ENCODE assay signal across 14 cellular contexts in the genomic region with DNA sequence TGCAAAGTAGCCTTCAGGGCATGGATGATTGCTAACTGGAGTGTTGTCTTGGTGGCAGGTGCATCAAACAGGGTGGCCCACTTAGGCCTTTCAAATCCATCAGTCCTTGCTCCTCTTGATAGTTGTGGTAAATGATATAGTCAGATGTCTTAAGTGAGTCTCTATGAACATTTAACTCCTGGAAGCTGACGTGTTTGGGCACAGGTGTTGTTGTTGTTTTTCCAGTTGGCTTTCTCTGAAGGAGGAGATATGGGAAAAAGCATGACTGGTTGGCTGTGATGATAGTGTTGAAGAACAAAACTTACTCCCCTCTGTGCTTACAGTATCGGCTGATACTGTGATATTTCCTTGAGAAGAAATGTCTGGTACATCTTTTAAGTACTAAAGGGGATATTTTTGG. TPM values are rescaled to one million over a fixed set of nuclear protein-coding genes. Genes with fewer than 3 reads are reported as not detected.
DNase-seq lines count a peak whose midpoint lies in the region; TF ChIP-seq lines count a peak whose summit lies in the region.
"Had no signal": no experiment of that assay in that cellular context is flagged by ENCODE, and none has a peak within 500 bp of the region (broad histone marks: within the 10 kb centered on the region; RNA-seq: fewer than 3 reads in every experiment).

No MANE protein-coding gene starts in this region.

- H3K36me3 Mint-ChIP-seq in H9 (ENCODE audit: insufficient read depth in 1 of 3, low read depth in 3 of 3) = peaks cover 1 to 16% (median 15%) of the 10 kb centered on the region in 3 experiments; a peak in 6 of 7 replicates
- H3K36me3 Mint-ChIP-seq in activated T-helper 2 cell treated with anti-CD3 and anti-CD28 coated beads, Interferon-gamma antibody, Interleukin-2, Interleukin-4, amounts not matched to agents 10 μg/mL and 5 μg/mL and 100 μg/mL, durations not matched to agents 14 hours and 24 hours and 36 hours (ENCODE audit: low read depth) = peaks cover 33% of the 10 kb centered on the region

- no CpG with 5 or more reads among the region's 2 CpGs for WGBS in H9 (ENCODE audit: extremely low coverage, insufficient read length, low lambda C conversion rate)

- H4K91ac ChIP-seq in H9 (ENCODE audit: insufficient read length, low read depth, low read length) = no peak overlapping the region

- H3K23ac ChIP-seq in H9 (ENCODE audit: insufficient read length, low read depth, low read length) = no peak overlapping the region

- H2BK5ac ChIP-seq in H9 (ENCODE audit: insufficient read length, low read length) = no peak overlapping the region

- H2AFZ ChIP-seq in H9 (ENCODE audit: low read length) = no peak overlapping the region
- no peak overlapping the region for H2AFZ ChIP-seq in osteoblast (ENCODE audit: low read length)

- H3K79me2 ChIP-seq in H9 (ENCODE audit: insufficient read depth, low read length) = peaks cover 73% of the 10 kb centered on the region
- H3K79me2 ChIP-seq in osteoblast (ENCODE audit: insufficient read depth, low read length) = peaks cover 96% of the 10 kb centered on the region

- H3K27me3 ChIP-seq in H9 (ENCODE audit: insufficient read depth, low read length) (no peaks in the 10 kb centered on the region), osteoblast (ENCODE audit: insufficient read depth, low read length) (no peaks in the 10 kb centered on the region)
- H3K27me3 ChIP-seq: transverse colon had no signal

- no peak overlapping the region for H3T11ph ChIP-seq in H9 (ENCODE audit: low read length)

- peaks cover 7% of the 10 kb centered on the region for H3K79me1 ChIP-seq in H9 (ENCODE audit: insufficient read depth, low read depth, low read length, poor library complexity, severe bottlenecking)

- no peak overlapping the region for H4K8ac ChIP-seq in H9 (replicated peaks; ENCODE audit: insufficient read length, low read depth, low read length)

- H3K9me3 ChIP-seq in H9 (ENCODE audit: control insufficient read depth, low read depth, low read length) = no peaks in the 10 kb centered on the region
- H3K9me3 ChIP-seq in osteoblast (ENCODE audit: low read depth, low read length) = no peaks in the 10 kb centered on the region
- H3K9me3 ChIP-seq: transverse colon had no signal

- no peak overlapping the region for H3K4me3 ChIP-seq in osteoblast (ENCODE audit: insufficient read depth, low read length)
- H3K4me3 ChIP-seq: transverse colon had no signal

- no peak overlapping the region for H3K56ac ChIP-seq in H9 (ENCODE audit: insufficient read length, low read depth, low read length)

- H3K4me1 Mint-ChIP-seq in H9 = peaks cover 74 to 75% of the 10 kb centered on the region in 2 experiments
- H3K4me1 Mint-ChIP-seq in activated T-helper 2 cell treated with anti-CD3 and anti-CD28 coated beads, Interferon-gamma antibody, Interleukin-2, Interleukin-4, amounts not matched to agents 10 μg/mL and 5 μg/mL and 100 μg/mL, durations not matched to agents 14 hours and 24 hours and 36 hours (ENCODE audit: low read depth) = peaks cover 49% of the 10 kb centered on the region

- H3K9ac ChIP-seq in H9 (ENCODE audit: extremely low read depth, insufficient read length, low read length) = no peak overlapping the region

- no peak overlapping the region for H3K18ac ChIP-seq in H9 (ENCODE audit: insufficient read length, low read depth, low read length)

- no peak overlapping the region for H3K4ac ChIP-seq in H9 (ENCODE audit: low read depth, low read length)

- H3K27ac Mint-ChIP-seq in H9 = peak overlapping the region in 2 of 3 experiments; percentile 5 to 62; a peak in 2 of 7 replicates
- peak overlapping the region; percentile 44 for H3K27ac Mint-ChIP-seq in activated T-helper 2 cell treated with anti-CD3 and anti-CD28 coated beads, Interferon-gamma antibody, Interleukin-2, Interleukin-4, amounts not matched to agents 10 μg/mL and 5 μg/mL and 100 μg/mL, durations not matched to agents 14 hours and 24 hours and 36 hours

- H3K4me3 Mint-ChIP-seq in H9 = no peak overlapping the region
- no peak overlapping the region for H3K4me3 Mint-ChIP-seq in activated T-helper 2 cell treated with anti-CD3 and anti-CD28 coated beads, Interferon-gamma antibody, Interleukin-2, Interleukin-4, amounts not matched to agents 10 μg/mL and 5 μg/mL and 100 μg/mL, durations not matched to agents 14 hours and 24 hours and 36 hours (ENCODE audit: low read depth)
- H3K4me3 Mint-ChIP-seq: neural crest cell had no signal

- H4K20me1 ChIP-seq in H9 (ENCODE audit: control insufficient read depth, insufficient read depth, insufficient read length) = no peaks in the 10 kb centered on the region
- H4K20me1 ChIP-seq in osteoblast (ENCODE audit: insufficient read depth, low read length) = peaks cover 77% of the 10 kb centered on the region

- H3K14ac ChIP-seq in H9 (ENCODE audit: insufficient read depth, low read length) = no peak overlapping the region

- no peak overlapping the region for H2BK15ac ChIP-seq in H9 (ENCODE audit: low read depth, low read length)

- no peak overlapping the region for H2AK5ac ChIP-seq in H9 (ENCODE audit: insufficient read length, low read length)

- no peaks in the 10 kb centered on the region for H3K23me2 ChIP-seq in H9 (ENCODE audit: insufficient read length, low read depth, low read length, poor library complexity, severe bottlenecking)

- H2BK20ac ChIP-seq in H9 (ENCODE audit: low read depth, low read length, poor library complexity, severe bottlenecking) = no peak overlapping the region

- H3K4me2 ChIP-seq in H9 (ENCODE audit: insufficient read depth, insufficient read length, low read length) = no peak overlapping the region
- H3K4me2 ChIP-seq in osteoblast (ENCODE audit: insufficient read depth, low read length) = no peak overlapping the region

- H3K9me3 Mint-ChIP-seq in H9 = no peaks in the 10 kb centered on the region
- H3K9me3 Mint-ChIP-seq in activated T-helper 2 cell treated with anti-CD3 and anti-CD28 coated beads, Interferon-gamma antibody, Interleukin-2, Interleukin-4, amounts not matched to agents 10 μg/mL and 5 μg/mL and 100 μg/mL, durations not matched to agents 14 hours and 24 hours and 36 hours = no peaks in the 10 kb centered on the region
- H3K9me3 Mint-ChIP-seq: neural crest cell had no signal

- peaks cover 9% of the 10 kb centered on the region for H3K36me3 ChIP-seq in osteoblast (ENCODE audit: insufficient read depth, low read length)
- H3K36me3 ChIP-seq: transverse colon had no signal

- H4K5ac ChIP-seq in H9 (ENCODE audit: insufficient read length, low read depth, low read length) = no peak overlapping the region

- H3K27me3 Mint-ChIP-seq in H9 (ENCODE audit: low read depth) = no peaks in the 10 kb centered on the region
- no peaks in the 10 kb centered on the region for H3K27me3 Mint-ChIP-seq in activated T-helper 2 cell treated with anti-CD3 and anti-CD28 coated beads, Interferon-gamma antibody, Interleukin-2, Interleukin-4, amounts not matched to agents 10 μg/mL and 5 μg/mL and 100 μg/mL, durations not matched to agents 14 hours and 24 hours and 36 hours (ENCODE audit: low read depth)

- H3K27ac ChIP-seq in H9 (ENCODE audit: insufficient read length, low read depth, low read length) = no peak overlapping the region
- H3K27ac ChIP-seq in osteoblast (ENCODE audit: low read depth, low read length) = peak overlapping the region; percentile 65
- H3K27ac ChIP-seq: 22Rv1 had no signal

- intact Hi-C loops in activated T-helper 2 cell treated with anti-CD3 and anti-CD28 coated beads, Interferon-gamma antibody, Interleukin-2, Interleukin-4, amounts not matched to agents 10 μg/mL and 5 μg/mL and 100 μg/mL, durations not matched to agents 14 hours and 24 hours and 36 hours (cut with micrococcal nuclease) = no loop called here

- H3K4me1 ChIP-seq in H9 (ENCODE audit: insufficient read depth, low read length) = peaks cover 3% of the 10 kb centered on the region; the same call in 1 of the 2 replicates
- H3K4me1 ChIP-seq in osteoblast (ENCODE audit: insufficient read depth, low read length) = peaks cover 18% of the 10 kb centered on the region

- H2BK120ac ChIP-seq in H9 (ENCODE audit: low read depth, low read length, poor library complexity, severe bottlenecking) = no peak overlapping the region

- DNase-seq in NCI-H1417 (lab: John Stamatoyannopoulos, UW) = peak; percentile 5 to 80 (median 60)
- no peak for DNase-seq in NCI-H1417 treated with DMSO at 0.1 percent for 48 hours (lab: John Stamatoyannopoulos, UW)
- no peak for DNase-seq in H9
- no peak for DNase-seq in activated T-helper 2 cell treated with anti-CD3 and anti-CD28 coated beads, Interferon-gamma antibody, Interleukin-2, Interleukin-4, amounts not matched to agents 10 μg/mL and 5 μg/mL and 100 μg/mL, durations not matched to agents 14 hours and 24 hours and 36 hours (ENCODE audit: low spot score)
- no peak for DNase-seq in osteoblast (ENCODE audit: insufficient read length, low spot score, missing footprints)
- no peak for DNase-seq in activated CD8-positive, alpha-beta memory T cell treated with anti-CD3 and anti-CD28 coated beads, Interleukin-2, amount 50 U/mL, for 4 hours
- DNase-seq in germinal center (ENCODE audit: low spot score) = no peak
- no peak for DNase-seq in AG20443 (ENCODE audit: low spot score)
- DNase-seq: NCI-H226; RPMI8226; stimulated activated CD4-positive, alpha-beta T cell treated with anti-CD3 and anti-CD28 coated beads, Interleukin-12 subunit alpha, Interleukin-12 subunit beta, amount 100 ng/mL, for 4 hours; transverse colon had no signal

- TF ChIP-seq CTCF in H9 (conservative IDR thresholded peaks at IDR 0.05) (no peak), osteoblast (IDR thresholded peaks at IDR 0.05; ENCODE audit: extremely low read depth, low read depth, low read length) (no peak)

- H2BK12ac ChIP-seq in H9 (ENCODE audit: insufficient read length, low read depth, low read length) = peak overlapping the region; percentile 25

RNA-seq across cellular contexts. Expression of a gene that starts 18.0 kb away (rescaled TPM):
- total RNA-seq in H9 (2021) (106 and 114 TPM in 2 replicates), osteoblast (38.0 and 40.7 TPM in 2 replicates)
- total RNA-seq in activated T-helper 2 cell treated with anti-CD3 and anti-CD28 coated beads, Interferon-gamma antibody, Interleukin-2, Interleukin-4, amounts not matched to agents 10 μg/mL and 5 μg/mL and 100 μg/mL, durations not matched to agents 14 hours and 24 hours and 36 hours = 47.3 and 50.3 TPM in 2 replicates

Comparison
In these comparisons a context has a peak if more than half of its experiments do, and no peak if none do; other contexts are left out.
1. DNase-seq: peak in NCI-H1417 (3 of 3); none in NCI-H1417 treated with DMSO at 0.1 percent for 48 hours (single experiment), H9 (single experiment), activated T-helper 2 cell treated with anti-CD3 and anti-CD28 coated beads, Interferon-gamma antibody, Interleukin-2, Interleukin-4, amounts not matched to agents 10 μg/mL and 5 μg/mL and 100 μg/mL, durations not matched to agents 14 hours and 24 hours and 36 hours (single experiment), osteoblast (single experiment), activated CD8-positive, alpha-beta memory T cell treated with anti-CD3 and anti-CD28 coated beads, Interleukin-2, amount 50 U/mL, for 4 hours (single experiment), germinal center (single experiment) and AG20443 (single experiment).